Comparison of ENCODE assay signal across 33 cellular contexts in the genomic region with DNA sequence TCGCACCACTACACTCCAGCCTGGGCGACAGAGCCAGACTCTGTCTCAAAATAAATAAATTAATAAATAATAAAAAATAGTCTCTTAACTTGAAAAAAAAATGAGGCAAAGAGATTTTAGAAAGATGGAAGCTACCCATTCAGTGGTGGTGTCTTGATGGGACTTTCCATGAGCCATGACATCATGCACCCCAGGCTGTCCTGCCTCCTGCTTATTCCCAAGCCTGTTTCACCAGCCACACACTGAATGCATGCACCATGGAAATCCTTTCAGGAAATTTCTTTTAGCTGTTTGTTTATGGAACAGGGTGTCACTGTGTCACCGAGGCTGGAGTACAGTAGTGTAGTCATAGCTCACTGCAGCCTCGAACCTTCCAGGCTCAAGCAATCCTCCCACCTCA. TPM values are rescaled to one million over a fixed set of nuclear protein-coding genes. Genes with fewer than 3 reads are reported as not detected.
"Had no signal": no experiment of that assay in that cellular context is flagged by ENCODE, and none has a peak within 500 bp of the region (broad histone marks: within the 10 kb centered on the region; RNA-seq: fewer than 3 reads in every experiment).

No MANE protein-coding gene starts in this region.

- H3K36me3 Mint-ChIP-seq: activated CD8-positive, alpha-beta memory T cell treated with anti-CD3 and anti-CD28 coated beads, Interleukin-2, amount 10 ng/mL, durations not matched to agents 7 days and 5 days; activated naive CD8-positive, alpha-beta T cell treated with anti-CD3 and anti-CD28 coated beads for 36 hours had no signal

- H3K4me1 Mint-ChIP-seq: activated CD4-positive, alpha-beta memory T cell treated with anti-CD3 and anti-CD28 coated beads, Interleukin-2, amount 10 ng/mL, durations not matched to agents 7 days and 5 days; activated CD8-positive, alpha-beta memory T cell treated with anti-CD3 and anti-CD28 coated beads, Interleukin-2, amount 10 ng/mL, durations not matched to agents 7 days and 5 days; activated naive CD8-positive, alpha-beta T cell treated with anti-CD3 and anti-CD28 coated beads for 36 hours had no signal

- H3K4me3 Mint-ChIP-seq: activated CD4-positive, alpha-beta memory T cell treated with anti-CD3 and anti-CD28 coated beads, Interleukin-2, amount 10 ng/mL, durations not matched to agents 7 days and 5 days; activated CD8-positive, alpha-beta memory T cell treated with anti-CD3 and anti-CD28 coated beads, Interleukin-2, amount 10 ng/mL, durations not matched to agents 7 days and 5 days; activated naive CD8-positive, alpha-beta T cell treated with anti-CD3 and anti-CD28 coated beads for 36 hours had no signal

- H3K4me2 ChIP-seq: PC-9 had no signal

- H3K27ac Mint-ChIP-seq: activated CD4-positive, alpha-beta memory T cell treated with anti-CD3 and anti-CD28 coated beads, Interleukin-2, amount 10 ng/mL, durations not matched to agents 7 days and 5 days; activated CD8-positive, alpha-beta memory T cell treated with anti-CD3 and anti-CD28 coated beads, Interleukin-2, amount 10 ng/mL, durations not matched to agents 7 days and 5 days; activated naive CD8-positive, alpha-beta T cell treated with anti-CD3 and anti-CD28 coated beads for 36 hours had no signal

- DNase-seq: activated CD4-positive, alpha-beta memory T cell treated with anti-CD3 and anti-CD28 coated beads, Interleukin-2, amount 10 ng/mL, durations not matched to agents 7 days and 5 days; activated CD4-positive, alpha-beta T cell treated with anti-CD3 and anti-CD28 coated beads for 1 hour; activated CD4-positive, alpha-beta T cell treated with anti-CD3 and anti-CD28 coated beads for 48 hours; activated CD4-positive, CD25-positive, alpha-beta regulatory T cell; activated CD8-positive, alpha-beta memory T cell treated with anti-CD3 and anti-CD28 coated beads for 24 hours; activated CD8-positive, alpha-beta memory T cell treated with anti-CD3 and anti-CD28 coated beads, Interleukin-2, amount 10 ng/mL, durations not matched to agents 7 days and 5 days; activated effector memory CD4-positive, alpha-beta T cell treated with anti-CD3 and anti-CD28 coated beads, Interleukin-2, amount 50 U/mL, for 16 hours; activated naive CD4-positive, alpha-beta T cell; activated naive CD4-positive, alpha-beta T cell treated with anti-CD3 and anti-CD28 coated beads, Interleukin-2, amount 50 U/mL, for 16 hours; activated naive CD8-positive, alpha-beta T cell treated with anti-CD3 and anti-CD28 coated beads for 36 hours; activated T-cell treated with anti-CD3 and anti-CD28 coated beads, Interleukin-2, amount 50 U/mL, for 48 hours; amniotic stem cell; brain microvascular endothelial cell; central memory CD4-positive, alpha-beta T cell; NCI-H1092 treated with DMSO at 0.1 percent for 48 hours; NCI-H1417; NCI-H146; NCI-H187; NCI-H2029 treated with DMSO at 0.1 percent for 48 hours; NCI-H2107; NCI-H2171; NCI-H510A; NCI-H526; NCI-H748 treated with DMSO at 0.1 percent for 48 hours; NK-92 treated with Interleukin-12 subunit alpha and Interleukin-12 subunit beta, amount 100 ng/mL, for 24 hours; PC-9; Right ventricle myocardium superior; SW 1271; T-helper 1 cell; T-helper 2 cell; T-helper 9 cell; WERI-Rb-1 had no signal

- H3K9me3 Mint-ChIP-seq: activated CD4-positive, alpha-beta memory T cell treated with anti-CD3 and anti-CD28 coated beads, Interleukin-2, amount 10 ng/mL, durations not matched to agents 7 days and 5 days had no signal

- H2AFZ ChIP-seq: PC-9 had no signal

- H3K36me3 ChIP-seq: brain microvascular endothelial cell, WERI-Rb-1 had no signal

- ATAC-seq: activated CD8-positive, alpha-beta memory T cell treated with anti-CD3 and anti-CD28 coated beads, Interleukin-2, amount 10 ng/mL, durations not matched to agents 7 days and 5 days had no signal

- H3K27ac ChIP-seq: brain microvascular endothelial cell, PC-9, WERI-Rb-1 had no signal

- H3K4me3 ChIP-seq: PC-9 had no signal

RNA-seq across cellular contexts. Expression of a gene that starts 8.9 kb away (rescaled TPM):
- total RNA-seq: activated CD4-positive, alpha-beta memory T cell treated with anti-CD3 and anti-CD28 coated beads, Interleukin-2, amount 10 ng/mL, durations not matched to agents 7 days and 5 days; activated CD8-positive, alpha-beta memory T cell treated with anti-CD3 and anti-CD28 coated beads, Interleukin-2, amount 10 ng/mL, durations not matched to agents 7 days and 5 days; OCI-LY7; Right ventricle myocardium superior had no signal

RNA-seq across cellular contexts. Expression of a gene that starts 34.9 kb away (rescaled TPM):
- total RNA-seq: Right ventricle myocardium superior had no signal
